In the genomic region with DNA sequence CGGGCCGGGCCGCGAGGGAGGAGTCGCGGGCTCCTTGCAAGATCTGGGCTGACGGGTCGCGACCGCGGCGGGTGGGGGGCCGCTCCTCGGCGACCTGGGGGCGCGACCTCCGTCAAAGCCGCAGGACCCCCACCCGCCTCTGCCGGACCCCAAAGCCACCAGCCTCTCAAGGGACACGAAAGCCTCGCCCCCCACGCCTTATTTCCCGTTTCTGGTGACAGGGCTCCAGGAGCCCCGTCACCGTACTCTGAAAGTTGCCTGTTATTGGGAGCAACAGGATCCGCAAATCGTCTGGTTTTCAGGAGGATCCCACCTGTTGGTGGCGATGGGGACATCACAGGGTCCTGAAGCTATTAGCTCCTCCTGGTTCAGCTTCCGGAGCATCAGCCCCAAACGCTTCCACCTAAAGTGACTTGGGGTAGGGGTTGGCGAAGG, we compare ENCODE assay signal across 8 cellular contexts. TPM values are rescaled to one million over a fixed set of nuclear protein-coding genes. Genes with fewer than 3 reads are reported as not detected.
DNase-seq lines count a peak whose midpoint lies in the region; ATAC-seq and FAIRE-seq lines count a peak whose summit lies in the region.

No MANE protein-coding gene starts in this region.

- ATAC-seq in GM18873 (IDR thresholded peaks at IDR 0.05; ENCODE audit: low FRiP score, unreplicated experiment), result no peak

- H3K4me3 Mint-ChIP-seq in activated CD4-positive, alpha-beta T cell treated with anti-CD3 and anti-CD28 coated beads, Interleukin-2, amount 10 ng/mL, durations not matched to agents 24 days and 14 days, result peak overlapping the region; percentile 89
- peak overlapping the region; percentile 89 for H3K4me3 Mint-ChIP-seq in stimulated activated naive CD8-positive, alpha-beta T cell treated with anti-CD3 and anti-CD28 coated beads, Interleukin-15, Interleukin-2, amounts not matched to agents 100 ng/mL and 50 ng/mL, for 24 hours

- H3K27ac Mint-ChIP-seq in activated CD4-positive, alpha-beta T cell treated with anti-CD3 and anti-CD28 coated beads, Interleukin-2, amount 10 ng/mL, durations not matched to agents 24 days and 14 days, result peak overlapping the region; percentile 82
- peak overlapping the region; percentile 98 for H3K27ac Mint-ChIP-seq in stimulated activated naive CD8-positive, alpha-beta T cell treated with anti-CD3 and anti-CD28 coated beads, Interleukin-15, Interleukin-2, amounts not matched to agents 100 ng/mL and 50 ng/mL, for 24 hours

- peaks cover 41% of the 10 kb centered on the region for H3K4me1 Mint-ChIP-seq in activated CD4-positive, alpha-beta T cell treated with anti-CD3 and anti-CD28 coated beads, Interleukin-2, amount 10 ng/mL, durations not matched to agents 24 days and 14 days
- peaks cover 48% of the 10 kb centered on the region for H3K4me1 Mint-ChIP-seq in stimulated activated naive CD8-positive, alpha-beta T cell treated with anti-CD3 and anti-CD28 coated beads, Interleukin-15, Interleukin-2, amounts not matched to agents 100 ng/mL and 50 ng/mL, for 24 hours (ENCODE audit: low read depth)

- no peak for DNase-seq in activated CD4-positive, alpha-beta T cell treated with anti-CD3 and anti-CD28 coated beads, Interleukin-2, amount 10 ng/mL, durations not matched to agents 24 days and 14 days
- DNase-seq in activated CD4-positive, alpha-beta T cell treated with anti-CD3 and anti-CD28 coated beads, Interleukin-2, amount 50 U/mL, for 4 hours, result no peak
- peak; percentile 7 for DNase-seq in NCI-H1105 treated with DMSO at 0.1 percent for 48 hours (lab: John Stamatoyannopoulos, UW)
- peak; percentile 35 for DNase-seq in astrocyte of the hippocampus (ENCODE audit: low read depth, low spot score)
- peak; percentile 72 for DNase-seq in iPS-NIHi7 (ENCODE audit: extremely low spot score)
- no peak for DNase-seq in RCC 7860 (ENCODE audit: low spot score)

- intact Hi-C loops in activated CD4-positive, alpha-beta T cell treated with anti-CD3 and anti-CD28 coated beads, Interleukin-2, amount 10 ng/mL, durations not matched to agents 24 days and 14 days (cut with micrococcal nuclease), result no loop called here

- no peak for FAIRE-seq in RCC 7860 (lab: Jason Lieb, UNC)

- no peaks in the 10 kb centered on the region for H3K9me3 Mint-ChIP-seq in activated CD4-positive, alpha-beta T cell treated with anti-CD3 and anti-CD28 coated beads, Interleukin-2, amount 10 ng/mL, durations not matched to agents 24 days and 14 days
- no peaks in the 10 kb centered on the region for H3K9me3 Mint-ChIP-seq in stimulated activated naive CD8-positive, alpha-beta T cell treated with anti-CD3 and anti-CD28 coated beads, Interleukin-15, Interleukin-2, amounts not matched to agents 100 ng/mL and 50 ng/mL, for 24 hours

- peaks cover 32% of the 10 kb centered on the region for H3K36me3 Mint-ChIP-seq in activated CD4-positive, alpha-beta T cell treated with anti-CD3 and anti-CD28 coated beads, Interleukin-2, amount 10 ng/mL, durations not matched to agents 24 days and 14 days (ENCODE audit: low read depth)
- peaks cover 35% of the 10 kb centered on the region for H3K36me3 Mint-ChIP-seq in stimulated activated naive CD8-positive, alpha-beta T cell treated with anti-CD3 and anti-CD28 coated beads, Interleukin-15, Interleukin-2, amounts not matched to agents 100 ng/mL and 50 ng/mL, for 24 hours (ENCODE audit: low read depth)

- no peaks in the 10 kb centered on the region for H3K27me3 Mint-ChIP-seq in activated CD4-positive, alpha-beta T cell treated with anti-CD3 and anti-CD28 coated beads, Interleukin-2, amount 10 ng/mL, durations not matched to agents 24 days and 14 days
- H3K27me3 Mint-ChIP-seq in stimulated activated naive CD8-positive, alpha-beta T cell treated with anti-CD3 and anti-CD28 coated beads, Interleukin-15, Interleukin-2, amounts not matched to agents 100 ng/mL and 50 ng/mL, for 24 hours, result no peaks in the 10 kb centered on the region

RNA-seq across cellular contexts. Expression of gene MAU2, which starts 0.5 kb away (rescaled TPM):
- total RNA-seq in activated CD4-positive, alpha-beta T cell treated with anti-CD3 and anti-CD28 coated beads, Interleukin-2, amount 10 ng/mL, durations not matched to agents 24 days and 14 days, result 61.8 and 73.0 TPM in 2 replicates

RNA-seq across cellular contexts. Expression of gene SUGP1, which starts 0.9 kb away (rescaled TPM):
- 71.2 and 72.0 TPM in 2 replicates for total RNA-seq in activated CD4-positive, alpha-beta T cell treated with anti-CD3 and anti-CD28 coated beads, Interleukin-2, amount 10 ng/mL, durations not matched to agents 24 days and 14 days

RNA-seq across cellular contexts. Expression of gene TM6SF2, which starts 48.1 kb away (rescaled TPM):
- not detected in 2 replicates for total RNA-seq in activated CD4-positive, alpha-beta T cell treated with anti-CD3 and anti-CD28 coated beads, Interleukin-2, amount 10 ng/mL, durations not matched to agents 24 days and 14 days

Comparison
In these comparisons a context has a peak if more than half of its experiments do, and no peak if none do; other contexts are left out.
1. DNase-seq: peak in NCI-H1105 treated with DMSO at 0.1 percent for 48 hours (single experiment), astrocyte of the hippocampus (single experiment) and iPS-NIHi7 (single experiment); none in activated CD4-positive, alpha-beta T cell treated with anti-CD3 and anti-CD28 coated beads, Interleukin-2, amount 10 ng/mL, durations not matched to agents 24 days and 14 days (single experiment), activated CD4-positive, alpha-beta T cell treated with anti-CD3 and anti-CD28 coated beads, Interleukin-2, amount 50 U/mL, for 4 hours (0 of 2) and RCC 7860 (single experiment).